14 cellular contexts compared by ENCODE assay signal in the genomic region with DNA sequence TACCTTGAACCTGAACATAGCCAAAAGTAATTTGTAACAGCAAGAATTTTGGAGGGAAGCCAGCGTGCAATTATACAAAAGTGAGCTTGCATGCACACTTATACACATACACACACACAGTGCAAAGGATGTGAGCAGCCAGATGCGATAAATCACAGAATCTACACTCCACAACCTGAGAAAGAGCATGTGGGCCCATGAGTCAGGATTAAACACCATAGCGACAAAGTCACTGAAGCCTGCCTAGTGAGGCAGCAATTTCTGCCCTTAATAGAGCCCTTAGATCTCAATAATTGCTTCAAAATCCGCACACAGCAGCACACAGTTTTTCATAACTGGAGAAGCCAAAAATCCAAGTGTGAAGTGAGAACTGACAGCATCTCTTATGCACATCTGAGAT. TPM values are rescaled to one million over a fixed set of nuclear protein-coding genes. Genes with fewer than 3 reads are reported as not detected.
A peak's percentile ranks its signal among the peaks of the same experiment; 100 is the strongest.
DNase-seq lines count a peak whose midpoint lies in the region; ATAC-seq and TF ChIP-seq lines count a peak whose summit lies in the region.
"Had no signal": no experiment of that assay in that cellular context is flagged by ENCODE, and none has a peak within 500 bp of the region (broad histone marks: within the 10 kb centered on the region; RNA-seq: fewer than 3 reads in every experiment).

No MANE protein-coding gene starts in this region.

- no peaks in the 10 kb centered on the region for H3K9me1 ChIP-seq in IMR-90 (ENCODE audit: insufficient read depth, low read length)

- dilution Hi-C loops in IMR-90 (cut with HindIII; ENCODE audit: low sequenced_read_pairs, unreplicated experiment): no loop called here

- H3K4me3 ChIP-seq in IMR-90 (ENCODE audit: insufficient read depth, low read depth, low read length) (no peak overlapping the region), WERI-Rb-1 (ENCODE audit: low read depth, low read length) (no peak overlapping the region)
- H3K4me3 ChIP-seq: A549, GM23248 had no signal

- no peak overlapping the region for H3K27ac ChIP-seq in IMR-90 (ENCODE audit: insufficient read depth, low read length)
- H3K27ac ChIP-seq in WERI-Rb-1: no peak overlapping the region
- H3K27ac ChIP-seq: A549, C4-2B, GM23248 had no signal

- H3K56ac ChIP-seq in IMR-90 (ENCODE audit: extremely low read depth, insufficient read depth, low read length): no peak overlapping the region

- H4K20me1 ChIP-seq in IMR-90 (ENCODE audit: insufficient read depth, low read length): no peaks in the 10 kb centered on the region

- no TSS peak for BruUV-seq in IMR-90 (replicated peaks; lab: Mats Ljungman, UMichigan)

- no peak overlapping the region for H2AK9ac ChIP-seq in IMR-90 (replicated peaks; ENCODE audit: low read depth, low read length, poor library complexity)

- POLR2A ChIA-PET in IMR-90 (lab: Charles Lee; ENCODE audit: unreplicated experiment): no interaction called here

- in situ Hi-C loops in IMR-90 (cut with MboI; ENCODE audit: low sequenced_read_pairs): no loop called here

- H4K8ac ChIP-seq in IMR-90 (ENCODE audit: low read depth in 2 of 2, low read length in 2 of 2): no peak overlapping the region

- peaks cover 2% of the 10 kb centered on the region for H3K4me1 ChIP-seq in IMR-90 (ENCODE audit: control insufficient read depth, insufficient read depth, low read length)
- H3K4me1 ChIP-seq: A549, BE2C had no signal

- no peak overlapping the region for H2BK5ac ChIP-seq in IMR-90 (ENCODE audit: low read depth, low read length, poor library complexity, severe bottlenecking)

- H3K4ac ChIP-seq in IMR-90 (ENCODE audit: low read depth, low read length): no peak overlapping the region

- ATAC-seq in IMR-90 (ENCODE audit: low read depth): no peak
- no peak for ATAC-seq in left colon
- ATAC-seq: A549 had no signal

- peak overlapping the region; percentile 1; the same call in 1 of the 2 replicates for H2AK5ac ChIP-seq in IMR-90 (ENCODE audit: low read depth, low read length)

- TF ChIP-seq POLR2A in IMR-90 (IDR thresholded peaks at IDR 0.05; ENCODE audit: low read depth, low read length): no peak

- H2BK15ac ChIP-seq in IMR-90 (ENCODE audit: low read depth, low read length): 0 out of 3 replicates have a peak overlapping the region, but pooled peaks have one; percentile 11

- no peak overlapping the region for H3K4me2 ChIP-seq in IMR-90 (ENCODE audit: low read depth, low read length)
- H3K4me2 ChIP-seq: A549 had no signal

- TF ChIP-seq RAD21 in IMR-90 (IDR thresholded peaks at IDR 0.05; ENCODE audit: low read length): no peak

- H2AFZ ChIP-seq in IMR-90 (replicated peaks; ENCODE audit: low read length, poor library complexity): no peak overlapping the region
- H2AFZ ChIP-seq: GM23248 had no signal

- H2BK20ac ChIP-seq in IMR-90 (ENCODE audit: low read depth, low read length): no peak overlapping the region

- DNase-seq in IMR-90: peak; percentile 31
- DNase-seq in WERI-Rb-1: peak; percentile 26
- DNase-seq in kidney glomerular epithelial cell (lab: John Stamatoyannopoulos, UW): peak; percentile 5
- DNase-seq in renal cortical epithelial cell (ENCODE audit: low read depth): peak; percentile 22
- no peak for DNase-seq in DMS153 (lab: John Stamatoyannopoulos, UW)
- no peak for DNase-seq in NCI-H1092 (lab: John Stamatoyannopoulos, UW)
- no peak for DNase-seq in left colon
- DNase-seq: BE2C; CD4-positive, alpha-beta memory T cell; DMS53; GM23248; H7 had no signal

- H3K14ac ChIP-seq in IMR-90 (replicated peaks; ENCODE audit: low read depth, low read length): no peak overlapping the region

- H2BK120ac ChIP-seq in IMR-90 (ENCODE audit: low read depth, low read length): no peak overlapping the region

- H4K5ac ChIP-seq in IMR-90 (ENCODE audit: low read depth, low read length): no peak overlapping the region

- intact Hi-C loops in IMR-90 (cut with micrococcal nuclease) (no loop called here), left colon (cut with DNase I, micrococcal nuclease) (no loop called here)

- H3K9me3 ChIP-seq in IMR-90 (ENCODE audit: control insufficient read depth, insufficient read depth, low read length): no peaks in the 10 kb centered on the region
- no peaks in the 10 kb centered on the region for H3K9me3 ChIP-seq in WERI-Rb-1 (ENCODE audit: severe bottlenecking)
- H3K9me3 ChIP-seq: A549, BE2C had no signal

- CTCF ChIA-PET in IMR-90 (lab: Yijun Ruan, JAX): no interaction called here

- H3K9ac ChIP-seq in IMR-90 (ENCODE audit: low read depth, low read length): no peak overlapping the region
- H3K9ac ChIP-seq: GM23248 had no signal

- TF ChIP-seq CTCF in IMR-90 (conservative IDR thresholded peaks at IDR 0.05; ENCODE audit: low read depth, low read length) (no peak), WERI-Rb-1 (IDR thresholded peaks at IDR 0.05; ENCODE audit: low read depth, low read length) (no peak)

- H3K27me3 ChIP-seq in IMR-90 (ENCODE audit: control insufficient read depth, insufficient read depth, low read length) (peaks cover 2% of the 10 kb centered on the region), WERI-Rb-1 (ENCODE audit: insufficient read depth, low read depth, severe bottlenecking) (no peaks in the 10 kb centered on the region)
- H3K27me3 ChIP-seq: BE2C had no signal

- H4K91ac ChIP-seq in IMR-90 (ENCODE audit: insufficient read depth, low read depth, low read length): no peak overlapping the region

- H3K79me1 ChIP-seq in IMR-90 (ENCODE audit: low read depth in 1 of 2, low read length in 2 of 2): no peaks in the 10 kb centered on the region

- H3K36me3 ChIP-seq in IMR-90 (ENCODE audit: control insufficient read depth, insufficient read depth, low read length) (no peaks in the 10 kb centered on the region), WERI-Rb-1 (no peaks in the 10 kb centered on the region)
- H3K36me3 ChIP-seq: BE2C had no signal

- WGBS in IMR-90 (ENCODE audit: extremely low coverage in 2 of 2, insufficient read length in 1 of 2), 2 experiments: no CpG with 5 or more reads among the region's 4 CpGs

- H3K23ac ChIP-seq in IMR-90 (ENCODE audit: low read depth, low read length): no peak overlapping the region

- H3K18ac ChIP-seq in IMR-90 (ENCODE audit: low read depth, low read length): no peak overlapping the region

TF ChIP-seq in IMR-90, 13 proteins besides CTCF, POLR2A, EP300 and RAD21:
- TF ChIP-seq MAFK (IDR thresholded peaks at IDR 0.05; ENCODE audit: low read depth, low read length): no peak
- TF ChIP-seq, protein P1, sequence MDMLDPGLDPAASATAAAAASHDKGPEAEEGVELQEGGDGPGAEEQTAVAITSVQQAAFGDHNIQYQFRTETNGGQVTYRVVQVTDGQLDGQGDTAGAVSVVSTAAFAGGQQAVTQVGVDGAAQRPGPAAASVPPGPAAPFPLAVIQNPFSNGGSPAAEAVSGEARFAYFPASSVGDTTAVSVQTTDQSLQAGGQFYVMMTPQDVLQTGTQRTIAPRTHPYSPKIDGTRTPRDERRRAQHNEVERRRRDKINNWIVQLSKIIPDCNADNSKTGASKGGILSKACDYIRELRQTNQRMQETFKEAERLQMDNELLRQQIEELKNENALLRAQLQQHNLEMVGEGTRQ (IDR thresholded peaks at IDR 0.05; ENCODE audit: low read depth, low read length): no peak
- no peak for TF ChIP-seq MXI1 (IDR thresholded peaks at IDR 0.05; ENCODE audit: borderline replicate concordance, low read depth, low read length)
- no peak for TF ChIP-seq FOS (IDR thresholded peaks at IDR 0.05; ENCODE audit: low read depth, low read length)
- TF ChIP-seq MAZ (IDR thresholded peaks at IDR 0.05; ENCODE audit: borderline replicate concordance, low read depth, low read length): no peak
- TF ChIP-seq SMC3 (IDR thresholded peaks at IDR 0.05; ENCODE audit: low read depth, low read length): no peak
- TF ChIP-seq CEBPB (IDR thresholded peaks at IDR 0.05; ENCODE audit: low read depth, low read length): no peak
- TF ChIP-seq, protein P2, sequence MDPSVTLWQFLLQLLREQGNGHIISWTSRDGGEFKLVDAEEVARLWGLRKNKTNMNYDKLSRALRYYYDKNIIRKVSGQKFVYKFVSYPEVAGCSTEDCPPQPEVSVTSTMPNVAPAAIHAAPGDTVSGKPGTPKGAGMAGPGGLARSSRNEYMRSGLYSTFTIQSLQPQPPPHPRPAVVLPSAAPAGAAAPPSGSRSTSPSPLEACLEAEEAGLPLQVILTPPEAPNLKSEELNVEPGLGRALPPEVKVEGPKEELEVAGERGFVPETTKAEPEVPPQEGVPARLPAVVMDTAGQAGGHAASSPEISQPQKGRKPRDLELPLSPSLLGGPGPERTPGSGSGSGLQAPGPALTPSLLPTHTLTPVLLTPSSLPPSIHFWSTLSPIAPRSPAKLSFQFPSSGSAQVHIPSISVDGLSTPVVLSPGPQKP (IDR thresholded peaks at IDR 0.05; ENCODE audit: borderline replicate concordance, low read depth, low read length): no peak

RNA-seq across cellular contexts. Expression of a gene that starts 42.6 kb away (rescaled TPM):
- total RNA-seq in IMR-90 (2012; rRNA removed) (69.2 and 95.5 TPM in 2 replicates), renal cortical epithelial cell (54.4 and 170 TPM in 2 replicates), left colon (10 to 100 TPM; 43.0 to 51.3 TPM)
- polyA plus RNA-seq in IMR-90 (2012; rRNA removed): 45.4 and 51.8 TPM in 2 replicates
- polyA plus RNA-seq in IMR-90 (2012; cell fraction: cytosol; rRNA removed): 15.4 and 16.1 TPM in 2 replicates
- 38.7 and 130 TPM in 2 replicates for polyA plus RNA-seq in IMR-90 (2012; cell fraction: nucleus; rRNA removed; ENCODE audit: low replicate concordance)

Comparison
In these comparisons a context has a peak if more than half of its experiments do, and no peak if none do; other contexts are left out.
1. DNase-seq: peak in IMR-90 (single experiment), WERI-Rb-1 (single experiment), kidney glomerular epithelial cell (single experiment) and renal cortical epithelial cell (single experiment); none in DMS153 (single experiment), NCI-H1092 (single experiment) and left colon (0 of 2).